In the genomic region with DNA sequence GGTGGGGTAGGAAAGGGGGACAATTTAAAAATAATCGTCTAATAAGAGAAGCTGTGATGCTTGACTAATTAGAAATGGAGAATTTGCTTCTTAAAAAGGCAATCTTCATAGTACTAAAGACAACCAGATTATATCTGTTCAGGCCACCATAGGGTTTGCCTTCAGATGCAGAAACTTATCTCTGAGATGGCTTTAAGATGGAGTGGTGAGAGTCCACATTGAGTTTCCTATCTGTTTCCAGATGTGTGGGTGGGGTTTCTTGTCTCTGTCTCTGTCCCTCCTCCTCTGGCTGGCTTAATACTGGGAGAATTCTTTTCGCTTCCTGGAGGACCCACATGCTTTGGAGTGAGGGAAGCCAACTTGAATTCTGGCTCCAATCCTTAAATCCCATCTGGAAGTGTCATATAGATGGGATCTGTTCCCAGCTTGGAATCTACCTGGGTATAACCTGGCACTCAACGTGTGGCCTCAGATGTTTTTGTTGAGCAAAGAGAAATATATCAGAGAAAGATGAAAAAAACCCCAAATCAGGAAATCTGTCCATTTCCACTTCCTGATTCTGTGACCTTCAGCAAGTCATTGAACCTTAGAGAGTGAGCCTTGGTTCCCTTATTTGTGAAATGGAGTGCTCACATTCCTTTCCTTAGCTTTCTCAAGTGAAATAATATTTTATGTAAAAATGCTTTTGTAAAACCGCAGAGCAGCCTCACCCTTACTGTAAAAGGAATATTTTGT, we compare ENCODE assay signal across 9 cellular contexts.
DNase-seq lines count a peak whose midpoint lies in the region; ATAC-seq, FAIRE-seq and TF ChIP-seq lines count a peak whose summit lies in the region.
"Had no signal": no experiment of that assay in that cellular context is flagged by ENCODE, and none has a peak within 500 bp of the region (broad histone marks: within the 10 kb centered on the region; RNA-seq: fewer than 3 reads in every experiment).

No MANE protein-coding gene starts in this region.

- H3K27ac Mint-ChIP-seq in astrocyte (ENCODE audit: unreplicated experiment) = no peak overlapping the region

- H3K36me3 ChIP-seq in astrocyte (ENCODE audit: insufficient read depth, low read length) (no peaks in the 10 kb centered on the region), pancreas (no peaks in the 10 kb centered on the region)

- FAIRE-seq in GM12891 (lab: Jason Lieb, UNC) (peak; percentile 59), astrocyte (lab: Jason Lieb, UNC) (peak; percentile 20), pancreas (lab: Jason Lieb, UNC) (no peak)

- H4K20me1 ChIP-seq in astrocyte (ENCODE audit: insufficient read depth, low read length) = peaks cover 60% of the 10 kb centered on the region

- TF ChIP-seq POLR2A in GM12891 (IDR thresholded peaks at IDR 0.05; ENCODE audit: low read depth, low read length) (no peak), NB4 (IDR thresholded peaks at IDR 0.05; ENCODE audit: extremely low read depth, insufficient read length) (no peak)

- no peak for DNase-seq in GM12891 (ENCODE audit: insufficient read length, low spot score)
- DNase-seq in NB4 (ENCODE audit: low read depth) = peak; percentile 70
- DNase-seq in astrocyte (ENCODE audit: low read depth) = no peak
- DNase-seq in pancreas = no peak
- no peak for DNase-seq in cerebellum (ENCODE audit: low spot score)
- DNase-seq in hypothalamus (lab: John Stamatoyannopoulos, UW) = no peak
- DNase-seq: activated gamma-delta T cell treated with Interleukin-2 at 50 U/mL for 16 hours; stimulated activated CD4-positive, alpha-beta T cell treated with anti-CD3 and anti-CD28 coated beads, Interleukin-12 subunit alpha, Interleukin-12 subunit beta, amount 100 ng/mL, for 4 hours had no signal

- H3K27me3 ChIP-seq in astrocyte (ENCODE audit: insufficient read depth, low read length) (no peaks in the 10 kb centered on the region), pancreas (no peaks in the 10 kb centered on the region)

- H3K4me3 Mint-ChIP-seq in astrocyte (ENCODE audit: unreplicated experiment) = no peak overlapping the region

- peaks cover 4% of the 10 kb centered on the region for H3K4me1 ChIP-seq in astrocyte (ENCODE audit: insufficient read depth, low read length)
- peaks cover 9 to 24% (median 12%) of the 10 kb centered on the region in 3 donors for H3K4me1 ChIP-seq in pancreas

- H3K4me1 Mint-ChIP-seq in astrocyte (ENCODE audit: low read depth, unreplicated experiment) = peaks cover 29% of the 10 kb centered on the region

- peaks cover 1% of the 10 kb centered on the region for H3K36me3 Mint-ChIP-seq in astrocyte (ENCODE audit: low read depth, unreplicated experiment)

- no peaks in the 10 kb centered on the region for H3K27me3 Mint-ChIP-seq in astrocyte (ENCODE audit: low read depth, unreplicated experiment)

- H3K9me3 ChIP-seq in astrocyte (ENCODE audit: insufficient read depth, low read depth, low read length) (no peaks in the 10 kb centered on the region), pancreas (no peaks in the 10 kb centered on the region)

- 52 to 56% methylated on average over 4 of the region's 4 CpGs for WGBS in pancreas, 2 donors

- H3K9ac ChIP-seq in astrocyte (ENCODE audit: low read length) = no peak overlapping the region

- H3K79me2 ChIP-seq in astrocyte (ENCODE audit: insufficient read depth, low read length) = peaks cover 76% of the 10 kb centered on the region

- H3K27ac ChIP-seq in astrocyte (ENCODE audit: low read depth, low read length) (no peak overlapping the region), pancreas (peak overlapping the region in 2 of 4 donors; percentile 16 to 47)

- no peak overlapping the region for H2AFZ ChIP-seq in astrocyte (ENCODE audit: low read depth, low read length)

- no peaks in the 10 kb centered on the region for H3K9me3 Mint-ChIP-seq in astrocyte (ENCODE audit: unreplicated experiment)

- no peak overlapping the region for H3K4me3 ChIP-seq in NB4 (ENCODE audit: low read depth, low read length)
- no peak overlapping the region for H3K4me3 ChIP-seq in astrocyte (ENCODE audit: insufficient read depth, low read depth, low read length)
- no peak overlapping the region for H3K4me3 ChIP-seq in pancreas

- no peak for TF ChIP-seq CTCF in NB4 (IDR thresholded peaks at IDR 0.05; ENCODE audit: low read depth, low read length)
- TF ChIP-seq CTCF in astrocyte (IDR thresholded peaks at IDR 0.05; ENCODE audit: insufficient read depth, low read depth, low read length) = no peak
- TF ChIP-seq CTCF in pancreas (IDR thresholded peaks at IDR 0.05) = no peak

- H3K4me2 ChIP-seq in astrocyte (ENCODE audit: low read length) = no peak overlapping the region

- ATAC-seq in pancreas = peak in 3 of 4 donors; percentile 19 to 62 (median 27)
- no peak for ATAC-seq in GM18909 (IDR thresholded peaks at IDR 0.05; ENCODE audit: poor library complexity, unreplicated experiment)

- intact Hi-C loops in pancreas (cut with DNase I) = no loop called here

TF ChIP-seq in GM12891, 5 proteins besides CTCF, POLR2A, EP300 and RAD21:
- TF ChIP-seq SPI1 (IDR thresholded peaks at IDR 0.05; ENCODE audit: low read depth, low read length) = peak; percentile 91
- no peak for TF ChIP-seq POU2F2 (IDR thresholded peaks at IDR 0.05; ENCODE audit: low read depth, low read length)
